12 cellular contexts compared by ENCODE assay signal in genomic region chr6:108157972-108158441, GRCh38. TPM values are rescaled to one million over a fixed set of nuclear protein-coding genes. Genes with fewer than 3 reads are reported as not detected.
DNase-seq lines count a peak whose midpoint lies in the region; ATAC-seq and TF ChIP-seq lines count a peak whose summit lies in the region.
"Had no signal": no experiment of that assay in that cellular context is flagged by ENCODE, and none has a peak within 500 bp of the region (broad histone marks: within the 10 kb centered on the region; RNA-seq: fewer than 3 reads in every experiment).

No MANE protein-coding gene starts in this region.

- H3K27ac ChIP-seq in WERI-Rb-1 = no peak overlapping the region
- no peak overlapping the region for H3K27ac ChIP-seq in spleen
- H3K27ac ChIP-seq: SJSA1, upper lobe of left lung had no signal

- intact Hi-C loops in spleen (cut with DNase I; ENCODE audit: low total_unique reads) = no loop called here

- no peaks in the 10 kb centered on the region for H3K9me3 Mint-ChIP-seq in T-helper 1 cell treated with Interleukin-12 subunit alpha and Interleukin-12 subunit beta and Interleukin-4 antibody, amounts not matched to agents 30 μg/mL and 1 μg/mL, for 36 hours

- no peak for TF ChIP-seq POLR2A in spleen (IDR thresholded peaks at IDR 0.05)

- peak overlapping the region; percentile 61; the same call in 1 of the 2 replicates for H3K4me3 ChIP-seq in WERI-Rb-1 (ENCODE audit: low read depth, low read length)
- peak overlapping the region; percentile 27 for H3K4me3 ChIP-seq in iPS-15b (ENCODE audit: low read depth, low read length)
- H3K4me3 ChIP-seq in spleen = peak overlapping the region in 7 of 8 donors; percentile 13 to 63 (median 27)
- H3K4me3 ChIP-seq: SJSA1 had no signal

- peaks cover 91% of the 10 kb centered on the region for H3K27me3 Mint-ChIP-seq in T-helper 1 cell treated with Interleukin-12 subunit alpha and Interleukin-12 subunit beta and Interleukin-4 antibody, amounts not matched to agents 30 μg/mL and 1 μg/mL, for 36 hours (ENCODE audit: low read depth)

- DNase-seq in T-helper 1 cell (no peak), WERI-Rb-1 (no peak), spleen (no peak), NCI-H226 (no peak)

- WGBS in spleen, 5 donors = 3 to 7% (median 5%) methylated on average over 33 to 37 of the region's 37 CpGs

- peaks cover 10% of the 10 kb centered on the region for H3K4me1 Mint-ChIP-seq in T-helper 1 cell treated with Interleukin-12 subunit alpha and Interleukin-12 subunit beta and Interleukin-4 antibody, amounts not matched to agents 30 μg/mL and 1 μg/mL, for 36 hours (ENCODE audit: low read depth)

- no peak for TF ChIP-seq CTCF in WERI-Rb-1 (IDR thresholded peaks at IDR 0.05; ENCODE audit: low read depth, low read length)
- no peak for TF ChIP-seq CTCF in spleen (IDR thresholded peaks at IDR 0.05 in 8 of 11, conservative IDR thresholded peaks at IDR 0.05 in 3 of 11)

- H3K36me3 ChIP-seq in WERI-Rb-1 (no peaks in the 10 kb centered on the region), iPS-15b (ENCODE audit: control insufficient read depth, insufficient read depth, low read length) (no peaks in the 10 kb centered on the region), spleen (no peaks in the 10 kb centered on the region)
- H3K36me3 ChIP-seq: SJSA1, upper lobe of left lung had no signal

- H3K9ac ChIP-seq in iPS-15b (ENCODE audit: low read depth, low read length) = no peak overlapping the region

- peaks cover 2% of the 10 kb centered on the region for H3K36me3 Mint-ChIP-seq in T-helper 1 cell treated with Interleukin-12 subunit alpha and Interleukin-12 subunit beta and Interleukin-4 antibody, amounts not matched to agents 30 μg/mL and 1 μg/mL, for 36 hours (ENCODE audit: low read depth)

- ATAC-seq in HG03025 (IDR thresholded peaks at IDR 0.05; ENCODE audit: low FRiP score, unreplicated experiment) = no peak
- no peak for ATAC-seq in esophagus mucosa

- peak overlapping the region; percentile 77 for H3K4me3 Mint-ChIP-seq in T-helper 1 cell treated with Interleukin-12 subunit alpha and Interleukin-12 subunit beta and Interleukin-4 antibody, amounts not matched to agents 30 μg/mL and 1 μg/mL, for 36 hours

- H3K27me3 ChIP-seq in WERI-Rb-1 (ENCODE audit: insufficient read depth, low read depth, severe bottlenecking) (peaks cover 11% of the 10 kb centered on the region), iPS-15b (ENCODE audit: control insufficient read depth, insufficient read depth, low read length) (peaks cover 99% of the 10 kb centered on the region), spleen (replicated peaks in 1 of 7) (peaks cover 9 to 100% (median 96%) of the 10 kb centered on the region in 7 donors)

- H3K27ac Mint-ChIP-seq in T-helper 1 cell treated with Interleukin-12 subunit alpha and Interleukin-12 subunit beta and Interleukin-4 antibody, amounts not matched to agents 30 μg/mL and 1 μg/mL, for 36 hours = peak overlapping the region; percentile 84

- peaks cover 8% of the 10 kb centered on the region for H3K4me1 ChIP-seq in iPS-15b (ENCODE audit: control insufficient read depth, insufficient read depth, low read length)
- peaks cover 10 to 20% (median 16%) of the 10 kb centered on the region in 6 donors for H3K4me1 ChIP-seq in spleen
- H3K4me1 ChIP-seq: SJSA1 had no signal

- H3K9me3 ChIP-seq in WERI-Rb-1 (ENCODE audit: severe bottlenecking) (no peaks in the 10 kb centered on the region), iPS-15b (ENCODE audit: control insufficient read depth, insufficient read depth, low read length) (no peaks in the 10 kb centered on the region), spleen (no peaks in the 10 kb centered on the region)
- H3K9me3 ChIP-seq: SJSA1, upper lobe of left lung had no signal

RNA-seq across cellular contexts. Expression of gene NR2E1, which starts 7.8 kb away (rescaled TPM):
- total RNA-seq in spleen = not detected
- polyA plus RNA-seq in spleen = not detected
- 0.08 TPM for total RNA-seq in esophagus mucosa
- total RNA-seq: glomerular endothelial cell, upper lobe of left lung had no signal
- polyA plus RNA-seq: AG04450 had no signal
